ENCODE assay signal across 8 cellular contexts in the genomic region with DNA sequence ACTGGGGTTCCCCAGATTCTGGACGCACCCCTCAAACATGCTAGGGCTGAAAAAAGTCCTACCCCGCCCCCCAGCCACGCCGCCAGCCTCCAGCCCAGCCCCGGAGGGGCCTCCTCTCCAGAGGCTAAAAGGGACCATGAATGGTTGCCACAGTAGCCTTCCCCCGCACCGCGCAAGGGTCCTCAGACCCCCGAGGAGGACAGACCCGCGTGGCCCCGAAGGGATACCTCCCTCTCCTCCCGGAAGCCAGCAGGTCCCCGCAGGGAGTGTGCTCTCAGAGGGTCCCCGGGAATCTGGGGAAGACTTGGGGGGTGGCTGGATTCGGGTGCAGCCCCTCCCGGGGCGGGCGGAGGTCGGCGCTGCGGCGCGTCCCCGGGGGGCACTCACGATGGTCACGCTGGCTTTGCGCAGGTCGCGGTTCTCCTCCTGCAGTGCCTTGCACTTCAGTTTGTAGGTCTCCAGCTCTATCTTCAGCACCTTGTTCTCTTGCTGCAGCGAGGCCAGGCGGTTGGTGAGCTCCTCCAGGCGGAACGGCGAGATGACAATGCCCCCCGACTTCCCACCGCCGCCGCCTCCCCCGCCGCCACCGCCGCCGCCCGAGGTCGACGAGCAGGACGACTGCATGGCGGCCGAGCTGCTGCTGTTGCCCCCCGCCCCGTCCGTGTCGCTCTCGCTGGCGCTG. TPM values are rescaled to one million over a fixed set of nuclear protein-coding genes. Genes with fewer than 3 reads are reported as not detected.
A peak's percentile ranks its signal among the peaks of the same experiment; 100 is the strongest.
DNase-seq lines count a peak whose midpoint lies in the region; ATAC-seq and TF ChIP-seq lines count a peak whose summit lies in the region.

No MANE protein-coding gene starts in this region.

- H3K4me1 ChIP-seq in CD4-positive, CD25-positive, alpha-beta regulatory T cell (ENCODE audit: control insufficient read depth, insufficient read depth, low read length, poor library complexity, severe bottlenecking): peaks cover 47% of the 10 kb centered on the region
- H3K4me1 ChIP-seq in sigmoid colon: peaks cover 0 to 66% (median 49%) of the 10 kb centered on the region in 4 donors

- 0 to 1% methylated on average over 56 of the region's 56 CpGs for WGBS in sigmoid colon, 2 donors

- no peak for TF ChIP-seq POLR2A in sigmoid colon (IDR thresholded peaks at IDR 0.05)

- peak overlapping the region; percentile 13 to 89 (median 89) for H3K27ac Mint-ChIP-seq in CD4-positive, CD25-positive, alpha-beta regulatory T cell

- H3K36me3 Mint-ChIP-seq in CD4-positive, CD25-positive, alpha-beta regulatory T cell: no peaks in the 10 kb centered on the region

- H3K36me3 ChIP-seq in CD4-positive, CD25-positive, alpha-beta regulatory T cell (ENCODE audit: control insufficient read depth, insufficient read depth, low read length): peaks cover 5% of the 10 kb centered on the region
- no peaks in the 10 kb centered on the region for H3K36me3 ChIP-seq in sigmoid colon

- intact Hi-C loops in left cardiac atrium (cut with DNase I): loop anchor here in 1 of 2 donors (5.0 kb wide), 2 partner anchors 39 to 279 kb away; no protein-coding TSS in a partner anchor
- intact Hi-C loops in sigmoid colon (cut with DNase I): loop anchor here (1.0 to 10.0 kb wide), 7 partner anchors 33 to 669 kb away; no protein-coding TSS in a partner anchor

- no peaks in the 10 kb centered on the region for H3K27me3 Mint-ChIP-seq in CD4-positive, CD25-positive, alpha-beta regulatory T cell

- H3K4me3 ChIP-seq in CD4-positive, CD25-positive, alpha-beta regulatory T cell (ENCODE audit: low read depth, low read length): peak overlapping the region; percentile 72
- H3K4me3 ChIP-seq in sigmoid colon: peak overlapping the region; percentile 67 to 96 (median 88)

- peak overlapping the region; percentile 83 for H3K27ac ChIP-seq in CD4-positive, CD25-positive, alpha-beta regulatory T cell (ENCODE audit: insufficient read depth, low read length, poor library complexity, severe bottlenecking)
- peak overlapping the region; percentile 93 for H3K27ac ChIP-seq in sigmoid colon

- H3K9me3 ChIP-seq in CD4-positive, CD25-positive, alpha-beta regulatory T cell (ENCODE audit: control insufficient read depth in 2 of 2, low read length in 2 of 2): no peaks in the 10 kb centered on the region
- H3K9me3 ChIP-seq in sigmoid colon: no peaks in the 10 kb centered on the region

- peak in 2 of 3 donors; percentile 8 to 13 for DNase-seq in CD4-positive, CD25-positive, alpha-beta regulatory T cell
- DNase-seq in activated naive CD4-positive, alpha-beta T cell treated with Interleukin-2 at 50 U/mL for 16 hours: peak; percentile 31
- peak; percentile 31 for DNase-seq in left cardiac atrium
- DNase-seq in sigmoid colon: no peak
- no peak for DNase-seq in NCI-H2171 treated with DMSO at 0.1 percent for 48 hours (lab: John Stamatoyannopoulos, UW)
- DNase-seq in SW480 (ENCODE audit: low spot score): no peak
- no peak for DNase-seq in HK-2 (ENCODE audit: unreplicated experiment)

- peaks cover 50 to 67% (median 58%) of the 10 kb centered on the region in 4 donors for H3K4me1 Mint-ChIP-seq in CD4-positive, CD25-positive, alpha-beta regulatory T cell

- peak in 1 of 2 donors; percentile 0 for ATAC-seq in CD4-positive, CD25-positive, alpha-beta regulatory T cell (ENCODE audit: low read depth in 2 of 2)
- ATAC-seq in HG03159 (IDR thresholded peaks at IDR 0.05; ENCODE audit: unreplicated experiment): peak; percentile 3
- ATAC-seq in left cardiac atrium: peak in 1 of 2 donors; percentile 2

- no peaks in the 10 kb centered on the region for H3K9me3 Mint-ChIP-seq in CD4-positive, CD25-positive, alpha-beta regulatory T cell

- no peak for TF ChIP-seq CTCF in sigmoid colon (IDR thresholded peaks at IDR 0.05)

- H3K4me3 Mint-ChIP-seq in CD4-positive, CD25-positive, alpha-beta regulatory T cell: peak overlapping the region; percentile 93 to 98 (median 96)

- H3K27me3 ChIP-seq in CD4-positive, CD25-positive, alpha-beta regulatory T cell (ENCODE audit: control insufficient read depth, insufficient read depth, low read length): no peaks in the 10 kb centered on the region
- no peaks in the 10 kb centered on the region for H3K27me3 ChIP-seq in sigmoid colon

- TF ChIP-seq EP300 in sigmoid colon (IDR thresholded peaks at IDR 0.05): no peak

RNA-seq across cellular contexts. Expression of a gene that starts 0.5 kb away (rescaled TPM):
- 24.8 TPM for total RNA-seq in CD4-positive, CD25-positive, alpha-beta regulatory T cell
- polyA plus RNA-seq in CD4-positive, CD25-positive, alpha-beta regulatory T cell: 1 to 10 TPM; 4.4 to 5.1 (median 4.8) TPM
- 10 to 100 TPM; 21.0 to 24.3 TPM for total RNA-seq in left cardiac atrium
- 10 to 100 TPM; 59.2 to 97.5 (median 62.2) TPM for total RNA-seq in sigmoid colon
- 10 to 100 TPM; 12.6 to 23.5 (median 19.4) TPM for polyA plus RNA-seq in sigmoid colon

Comparison
In these comparisons a context has a peak if more than half of its experiments do, and no peak if none do; other contexts are left out.
1. DNase-seq: peak in CD4-positive, CD25-positive, alpha-beta regulatory T cell (2 of 3), activated naive CD4-positive, alpha-beta T cell treated with Interleukin-2 at 50 U/mL for 16 hours (single experiment) and left cardiac atrium (single experiment); none in sigmoid colon (single experiment), NCI-H2171 treated with DMSO at 0.1 percent for 48 hours (single experiment), SW480 (single experiment) and HK-2 (single experiment).